12 cellular contexts compared by ENCODE assay signal in the genomic region with DNA sequence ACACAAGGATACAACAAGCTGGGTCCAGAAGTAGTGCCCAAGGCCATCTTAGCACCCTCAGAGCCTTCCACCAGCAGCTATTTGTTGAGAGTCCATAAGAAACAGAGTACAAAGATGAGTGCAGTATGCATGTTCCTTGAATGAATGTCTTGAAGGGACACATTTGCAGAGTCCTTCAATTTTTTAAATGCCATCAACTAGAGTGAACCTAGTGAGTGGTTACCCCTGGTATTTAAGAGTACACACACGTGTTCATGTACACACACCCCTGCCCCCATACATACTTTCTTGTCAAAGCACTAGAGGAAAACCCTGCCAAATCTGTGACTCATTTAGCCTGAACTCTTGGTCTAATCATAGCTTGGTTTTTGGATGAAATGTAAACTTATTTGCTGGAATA.
DNase-seq lines count a peak whose midpoint lies in the region; ATAC-seq and TF ChIP-seq lines count a peak whose summit lies in the region.
"Had no signal": no experiment of that assay in that cellular context is flagged by ENCODE, and none has a peak within 500 bp of the region (broad histone marks: within the 10 kb centered on the region; RNA-seq: fewer than 3 reads in every experiment).

No MANE protein-coding gene starts in this region.

- no peak overlapping the region for H3K4me3 Mint-ChIP-seq in type B pancreatic cell
- no peak overlapping the region for H3K4me3 Mint-ChIP-seq in activated T-cell treated with anti-CD3 and anti-CD28 coated beads, Interleukin-2, amount 50 U/mL, for 4 hours
- H3K4me3 Mint-ChIP-seq: activated CD4-positive, alpha-beta T cell treated with anti-CD3 and anti-CD28 coated beads, Interleukin-2, amount 10 ng/mL, durations not matched to agents 7 days and 5 days had no signal

- H3K27ac Mint-ChIP-seq in type B pancreatic cell = no peak overlapping the region
- H3K27ac Mint-ChIP-seq: activated CD4-positive, alpha-beta T cell treated with anti-CD3 and anti-CD28 coated beads, Interleukin-2, amount 10 ng/mL, durations not matched to agents 7 days and 5 days had no signal

- H3K36me3 ChIP-seq in SJSA1 (no peaks in the 10 kb centered on the region), fibroblast of lung (ENCODE audit: control insufficient read depth, insufficient read depth, low read length) (no peaks in the 10 kb centered on the region), psoas muscle (ENCODE audit: insufficient read depth in 1 of 2, low read depth in 1 of 2) (no peaks in the 10 kb centered on the region)

- TF ChIP-seq CTCF in fibroblast of lung (conservative IDR thresholded peaks at IDR 0.05 in 1 of 2, IDR thresholded peaks at IDR 0.05 in 1 of 2; ENCODE audit: low read depth in 1 of 2, low read length in 2 of 2) (no peak), psoas muscle (IDR thresholded peaks at IDR 0.05) (no peak), type B pancreatic cell (conservative IDR thresholded peaks at IDR 0.05) (no peak)

- H3K79me2 ChIP-seq in fibroblast of lung (ENCODE audit: control insufficient read depth, insufficient read depth, low read length) = no peaks in the 10 kb centered on the region

- H3K4me1 Mint-ChIP-seq in type B pancreatic cell (ENCODE audit: unreplicated experiment) = peaks cover 4% of the 10 kb centered on the region
- H3K4me1 Mint-ChIP-seq in activated T-cell treated with anti-CD3 and anti-CD28 coated beads, Interleukin-2, amount 50 U/mL, for 4 hours (ENCODE audit: low read depth) = no peaks in the 10 kb centered on the region
- H3K4me1 Mint-ChIP-seq: activated CD4-positive, alpha-beta T cell treated with anti-CD3 and anti-CD28 coated beads, Interleukin-2, amount 10 ng/mL, durations not matched to agents 7 days and 5 days had no signal

- 38 to 62% (median 48%) methylated on average over 1 of the region's 1 CpG for WGBS in psoas muscle, 3 donors

- H2AFZ ChIP-seq in fibroblast of lung (ENCODE audit: low read length) = no peak overlapping the region

- H3K27ac ChIP-seq in SJSA1 = no peak overlapping the region
- peak overlapping the region; percentile 63 for H3K27ac ChIP-seq in fibroblast of lung (ENCODE audit: insufficient read depth, low read length)
- peak overlapping the region; percentile 19 for H3K27ac ChIP-seq in psoas muscle

- intact Hi-C loops in psoas muscle (cut with DNase I) = no loop called here

- H3K9me3 ChIP-seq in SJSA1 (replicated peaks) (no peaks in the 10 kb centered on the region), fibroblast of lung (ENCODE audit: control insufficient read depth, insufficient read depth, low read depth, low read length) (no peaks in the 10 kb centered on the region), psoas muscle (no peaks in the 10 kb centered on the region)

- H3K36me3 Mint-ChIP-seq in type B pancreatic cell = no peaks in the 10 kb centered on the region
- no peaks in the 10 kb centered on the region for H3K36me3 Mint-ChIP-seq in activated T-cell treated with anti-CD3 and anti-CD28 coated beads, Interleukin-2, amount 50 U/mL, for 4 hours (ENCODE audit: insufficient read depth)

- DNase-seq in EH (ENCODE audit: low read depth) = peak; percentile 99
- peak; percentile 72 to 73 for DNase-seq in SJSA1 (ENCODE audit: low read depth in 1 of 2, low spot score in 2 of 2)
- DNase-seq in fibroblast of lung (ENCODE audit: low read depth in 2 of 2) = peak; percentile 98 to 100
- DNase-seq in psoas muscle = no peak
- no peak for DNase-seq in type B pancreatic cell (ENCODE audit: extremely low spot score, unreplicated experiment)
- no peak for DNase-seq in activated T-cell treated with anti-CD3 and anti-CD28 coated beads, Interleukin-2, amount 50 U/mL, for 4 hours
- no peak for DNase-seq in SKM-1 treated with dmso at 0.1 percent for 144 hours (lab: John Stamatoyannopoulos, UW; ENCODE audit: unreplicated experiment)
- DNase-seq: activated CD4-positive, alpha-beta T cell treated with anti-CD3 and anti-CD28 coated beads, Interleukin-2, amount 10 ng/mL, durations not matched to agents 7 days and 5 days; activated naive CD4-positive, alpha-beta T cell; effector memory CD4-positive, alpha-beta T cell; nucleus accumbens had no signal

- H3K4me2 ChIP-seq in fibroblast of lung (ENCODE audit: extremely low read depth, insufficient read depth, low read length) = peak overlapping the region; percentile 73

- no peaks in the 10 kb centered on the region for H3K27me3 ChIP-seq in SJSA1 (replicated peaks)
- no peaks in the 10 kb centered on the region for H3K27me3 ChIP-seq in fibroblast of lung (ENCODE audit: control insufficient read depth, insufficient read depth, low read length)
- H3K27me3 ChIP-seq in psoas muscle (ENCODE audit: insufficient read depth in 3 of 3, low read length in 2 of 3) = no peaks in the 10 kb centered on the region

- H3K27me3 Mint-ChIP-seq in type B pancreatic cell = peaks cover 3% of the 10 kb centered on the region
- H3K27me3 Mint-ChIP-seq in activated T-cell treated with anti-CD3 and anti-CD28 coated beads, Interleukin-2, amount 50 U/mL, for 4 hours (ENCODE audit: low read depth) = no peaks in the 10 kb centered on the region

- no peak overlapping the region for H3K4me3 ChIP-seq in SJSA1
- no peak overlapping the region for H3K4me3 ChIP-seq in fibroblast of lung (replicated peaks in 1 of 4; ENCODE audit: control extremely low read depth in 1 of 4, insufficient read depth in 1 of 4, low read depth in 3 of 4, low read length in 4 of 4)
- no peak overlapping the region for H3K4me3 ChIP-seq in psoas muscle

- peak; percentile 40 to 59 (median 52) for ATAC-seq in psoas muscle
- ATAC-seq in HG03135 (IDR thresholded peaks at IDR 0.05; ENCODE audit: unreplicated experiment) = no peak
- no peak for ATAC-seq in activated T-cell treated with anti-CD3 and anti-CD28 coated beads, Interleukin-2, amount 50 U/mL, for 4 hours

- H4K20me1 ChIP-seq in fibroblast of lung (ENCODE audit: control insufficient read depth, extremely low read depth, insufficient read depth, low read length) = no peaks in the 10 kb centered on the region

- H3K9ac ChIP-seq in fibroblast of lung (ENCODE audit: insufficient read depth, low read length) = no peak overlapping the region

- no peaks in the 10 kb centered on the region for H3K9me3 Mint-ChIP-seq in type B pancreatic cell
- no peaks in the 10 kb centered on the region for H3K9me3 Mint-ChIP-seq in activated T-cell treated with anti-CD3 and anti-CD28 coated beads, Interleukin-2, amount 50 U/mL, for 4 hours
- H3K9me3 Mint-ChIP-seq: activated CD4-positive, alpha-beta T cell treated with anti-CD3 and anti-CD28 coated beads, Interleukin-2, amount 10 ng/mL, durations not matched to agents 7 days and 5 days had no signal

- H3K4me1 ChIP-seq in SJSA1 (replicated peaks) (peaks cover 22% of the 10 kb centered on the region), fibroblast of lung (ENCODE audit: control insufficient read depth, extremely low read depth, insufficient read depth, low read length) (peaks cover 31% of the 10 kb centered on the region), psoas muscle (peaks cover 45% of the 10 kb centered on the region)

Comparison
In these comparisons a context has a peak if more than half of its experiments do, and no peak if none do; other contexts are left out.
1. DNase-seq: peak in EH (single experiment), SJSA1 (2 of 2) and fibroblast of lung (2 of 2); none in psoas muscle (0 of 2), type B pancreatic cell (single experiment), activated T-cell treated with anti-CD3 and anti-CD28 coated beads, Interleukin-2, amount 50 U/mL, for 4 hours (single experiment) and SKM-1 treated with dmso at 0.1 percent for 144 hours (single experiment).
2. ATAC-seq: peak in psoas muscle (4 of 4); none in HG03135 (single experiment) and activated T-cell treated with anti-CD3 and anti-CD28 coated beads, Interleukin-2, amount 50 U/mL, for 4 hours (0 of 2).